ENCODE assay signal across 23 cellular contexts in genomic region chr1:36835696-36836095, GRCh38.
"Had no signal": no experiment of that assay in that cellular context is flagged by ENCODE, and none has a peak within 500 bp of the region (broad histone marks: within the 10 kb centered on the region; RNA-seq: fewer than 3 reads in every experiment).

No MANE protein-coding gene starts in this region.

- H2AFZ ChIP-seq: hepatocyte, neural progenitor cell had no signal

- H3K27me3 ChIP-seq: foreskin keratinocyte, neural progenitor cell, ovary, testis had no signal

- H3K36me3 ChIP-seq: esophagus muscularis mucosa, gastroesophageal sphincter, heart left ventricle, left lung, neural progenitor cell, ovary, sigmoid colon, tibial artery had no signal

- H3K9ac ChIP-seq: neural progenitor cell had no signal

- H3K4me3 ChIP-seq: coronary artery, esophagus muscularis mucosa, gastroesophageal sphincter, heart left ventricle, hepatocyte, left lung, mucosa of descending colon, neural progenitor cell, ovary, psoas muscle, sigmoid colon, testis, tibial artery had no signal

- H3K9me3 ChIP-seq: esophagus muscularis mucosa, gastroesophageal sphincter, heart left ventricle, left lung, mucosa of descending colon, ovary, psoas muscle, sigmoid colon, testis, tibial artery had no signal

- H3K27ac ChIP-seq: coronary artery, esophagus muscularis mucosa, foreskin keratinocyte, gastroesophageal sphincter, heart left ventricle, hepatocyte, left lung, neural progenitor cell, ovary, psoas muscle, sigmoid colon, testis, tibial artery had no signal

- H3K79me2 ChIP-seq: hepatocyte had no signal

- H3K4me2 ChIP-seq: hepatocyte, neural progenitor cell had no signal

- H3K4me1 ChIP-seq: esophagus muscularis mucosa, foreskin keratinocyte, gastroesophageal sphincter, heart left ventricle, left lung, psoas muscle, sigmoid colon, testis, tibial artery had no signal

- DNase-seq: dermis blood vessel endothelial cell; effector memory CD4-positive, alpha-beta T cell; foreskin keratinocyte; left cardiac atrium; mesenchymal stem cell; mucosa of descending colon; naive B cell; ovary; right cardiac atrium; sigmoid colon; stimulated activated CD4-positive, alpha-beta T cell treated with anti-CD3 and anti-CD28 coated beads, Interleukin-2, amount 100 ng/mL, for 24 hours; stimulated activated CD4-positive, alpha-beta T cell treated with anti-CD3 and anti-CD28 coated beads, Interleukin-4, amount 100 ng/mL, for 24 hours; stimulated activated naive CD8-positive, alpha-beta T cell treated with anti-CD3 and anti-CD28 coated beads, Interleukin-15, Interleukin-2, amounts not matched to agents 100 U/mL and 50 U/mL, for 24 hours; testis; tibial artery had no signal
